1 cellular context compared by ENCODE assay signal in the genomic region with DNA sequence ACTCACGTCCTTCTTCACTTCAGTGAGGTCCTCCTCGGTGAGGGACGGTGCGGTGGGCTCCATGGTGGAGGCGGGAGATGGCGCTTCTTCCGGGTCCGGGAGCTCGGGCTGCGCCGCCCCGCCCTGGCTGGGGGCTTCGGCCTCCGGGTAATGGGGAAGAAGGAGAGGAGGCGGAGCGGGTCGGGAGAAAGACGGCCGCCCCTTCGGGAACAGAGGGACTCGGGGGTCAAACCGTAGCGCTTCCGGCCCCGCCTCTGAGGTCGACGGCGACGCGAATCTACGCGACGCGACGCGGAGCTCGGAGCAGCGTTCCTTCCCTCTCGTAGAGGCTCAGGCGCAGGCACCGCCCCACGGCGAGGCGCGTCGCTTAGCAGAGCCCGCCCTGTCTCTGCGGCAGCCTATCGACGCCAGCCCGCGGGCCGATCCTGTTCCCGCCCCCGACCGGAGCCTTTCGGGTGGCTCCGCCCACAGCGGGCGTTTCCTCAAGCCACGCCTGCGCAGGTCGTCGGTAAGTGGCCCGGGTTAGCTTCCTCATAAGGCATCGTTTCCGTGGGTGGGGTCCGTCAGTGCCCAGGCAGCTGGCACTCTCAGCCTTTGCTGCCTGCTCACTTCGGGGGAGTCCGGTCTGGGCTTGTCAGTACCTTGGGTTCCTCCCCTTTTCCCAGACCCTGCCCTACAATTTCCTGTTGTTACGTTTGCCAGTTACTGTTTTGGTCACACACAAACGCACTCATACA.
TF ChIP-seq lines count a peak whose summit lies in the region.

A gene (minus strand): TSS at position 343 of the 737 bp plus-strand sequence. CDS start 280 bp downstream, at position 63.

TF ChIP-seq in H1, 55 proteins besides CTCF, POLR2A, EP300 and RAD21:
- TF ChIP-seq RFX5 (IDR thresholded peaks at IDR 0.05; ENCODE audit: borderline replicate concordance, low read depth, low read length), result no peak
- TF ChIP-seq, protein P1, sequence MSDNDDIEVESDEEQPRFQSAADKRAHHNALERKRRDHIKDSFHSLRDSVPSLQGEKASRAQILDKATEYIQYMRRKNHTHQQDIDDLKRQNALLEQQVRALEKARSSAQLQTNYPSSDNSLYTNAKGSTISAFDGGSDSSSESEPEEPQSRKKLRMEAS (IDR thresholded peaks at IDR 0.05), result no peak; the same call in 1 of the 2 replicates
- TF ChIP-seq SIRT6 (IDR thresholded peaks at IDR 0.05; ENCODE audit: low read length), result no peak
- TF ChIP-seq KDM4A (IDR thresholded peaks at IDR 0.05; ENCODE audit: low read depth, low read length, severe bottlenecking), result peak; percentile 70
- TF ChIP-seq, protein P2, sequence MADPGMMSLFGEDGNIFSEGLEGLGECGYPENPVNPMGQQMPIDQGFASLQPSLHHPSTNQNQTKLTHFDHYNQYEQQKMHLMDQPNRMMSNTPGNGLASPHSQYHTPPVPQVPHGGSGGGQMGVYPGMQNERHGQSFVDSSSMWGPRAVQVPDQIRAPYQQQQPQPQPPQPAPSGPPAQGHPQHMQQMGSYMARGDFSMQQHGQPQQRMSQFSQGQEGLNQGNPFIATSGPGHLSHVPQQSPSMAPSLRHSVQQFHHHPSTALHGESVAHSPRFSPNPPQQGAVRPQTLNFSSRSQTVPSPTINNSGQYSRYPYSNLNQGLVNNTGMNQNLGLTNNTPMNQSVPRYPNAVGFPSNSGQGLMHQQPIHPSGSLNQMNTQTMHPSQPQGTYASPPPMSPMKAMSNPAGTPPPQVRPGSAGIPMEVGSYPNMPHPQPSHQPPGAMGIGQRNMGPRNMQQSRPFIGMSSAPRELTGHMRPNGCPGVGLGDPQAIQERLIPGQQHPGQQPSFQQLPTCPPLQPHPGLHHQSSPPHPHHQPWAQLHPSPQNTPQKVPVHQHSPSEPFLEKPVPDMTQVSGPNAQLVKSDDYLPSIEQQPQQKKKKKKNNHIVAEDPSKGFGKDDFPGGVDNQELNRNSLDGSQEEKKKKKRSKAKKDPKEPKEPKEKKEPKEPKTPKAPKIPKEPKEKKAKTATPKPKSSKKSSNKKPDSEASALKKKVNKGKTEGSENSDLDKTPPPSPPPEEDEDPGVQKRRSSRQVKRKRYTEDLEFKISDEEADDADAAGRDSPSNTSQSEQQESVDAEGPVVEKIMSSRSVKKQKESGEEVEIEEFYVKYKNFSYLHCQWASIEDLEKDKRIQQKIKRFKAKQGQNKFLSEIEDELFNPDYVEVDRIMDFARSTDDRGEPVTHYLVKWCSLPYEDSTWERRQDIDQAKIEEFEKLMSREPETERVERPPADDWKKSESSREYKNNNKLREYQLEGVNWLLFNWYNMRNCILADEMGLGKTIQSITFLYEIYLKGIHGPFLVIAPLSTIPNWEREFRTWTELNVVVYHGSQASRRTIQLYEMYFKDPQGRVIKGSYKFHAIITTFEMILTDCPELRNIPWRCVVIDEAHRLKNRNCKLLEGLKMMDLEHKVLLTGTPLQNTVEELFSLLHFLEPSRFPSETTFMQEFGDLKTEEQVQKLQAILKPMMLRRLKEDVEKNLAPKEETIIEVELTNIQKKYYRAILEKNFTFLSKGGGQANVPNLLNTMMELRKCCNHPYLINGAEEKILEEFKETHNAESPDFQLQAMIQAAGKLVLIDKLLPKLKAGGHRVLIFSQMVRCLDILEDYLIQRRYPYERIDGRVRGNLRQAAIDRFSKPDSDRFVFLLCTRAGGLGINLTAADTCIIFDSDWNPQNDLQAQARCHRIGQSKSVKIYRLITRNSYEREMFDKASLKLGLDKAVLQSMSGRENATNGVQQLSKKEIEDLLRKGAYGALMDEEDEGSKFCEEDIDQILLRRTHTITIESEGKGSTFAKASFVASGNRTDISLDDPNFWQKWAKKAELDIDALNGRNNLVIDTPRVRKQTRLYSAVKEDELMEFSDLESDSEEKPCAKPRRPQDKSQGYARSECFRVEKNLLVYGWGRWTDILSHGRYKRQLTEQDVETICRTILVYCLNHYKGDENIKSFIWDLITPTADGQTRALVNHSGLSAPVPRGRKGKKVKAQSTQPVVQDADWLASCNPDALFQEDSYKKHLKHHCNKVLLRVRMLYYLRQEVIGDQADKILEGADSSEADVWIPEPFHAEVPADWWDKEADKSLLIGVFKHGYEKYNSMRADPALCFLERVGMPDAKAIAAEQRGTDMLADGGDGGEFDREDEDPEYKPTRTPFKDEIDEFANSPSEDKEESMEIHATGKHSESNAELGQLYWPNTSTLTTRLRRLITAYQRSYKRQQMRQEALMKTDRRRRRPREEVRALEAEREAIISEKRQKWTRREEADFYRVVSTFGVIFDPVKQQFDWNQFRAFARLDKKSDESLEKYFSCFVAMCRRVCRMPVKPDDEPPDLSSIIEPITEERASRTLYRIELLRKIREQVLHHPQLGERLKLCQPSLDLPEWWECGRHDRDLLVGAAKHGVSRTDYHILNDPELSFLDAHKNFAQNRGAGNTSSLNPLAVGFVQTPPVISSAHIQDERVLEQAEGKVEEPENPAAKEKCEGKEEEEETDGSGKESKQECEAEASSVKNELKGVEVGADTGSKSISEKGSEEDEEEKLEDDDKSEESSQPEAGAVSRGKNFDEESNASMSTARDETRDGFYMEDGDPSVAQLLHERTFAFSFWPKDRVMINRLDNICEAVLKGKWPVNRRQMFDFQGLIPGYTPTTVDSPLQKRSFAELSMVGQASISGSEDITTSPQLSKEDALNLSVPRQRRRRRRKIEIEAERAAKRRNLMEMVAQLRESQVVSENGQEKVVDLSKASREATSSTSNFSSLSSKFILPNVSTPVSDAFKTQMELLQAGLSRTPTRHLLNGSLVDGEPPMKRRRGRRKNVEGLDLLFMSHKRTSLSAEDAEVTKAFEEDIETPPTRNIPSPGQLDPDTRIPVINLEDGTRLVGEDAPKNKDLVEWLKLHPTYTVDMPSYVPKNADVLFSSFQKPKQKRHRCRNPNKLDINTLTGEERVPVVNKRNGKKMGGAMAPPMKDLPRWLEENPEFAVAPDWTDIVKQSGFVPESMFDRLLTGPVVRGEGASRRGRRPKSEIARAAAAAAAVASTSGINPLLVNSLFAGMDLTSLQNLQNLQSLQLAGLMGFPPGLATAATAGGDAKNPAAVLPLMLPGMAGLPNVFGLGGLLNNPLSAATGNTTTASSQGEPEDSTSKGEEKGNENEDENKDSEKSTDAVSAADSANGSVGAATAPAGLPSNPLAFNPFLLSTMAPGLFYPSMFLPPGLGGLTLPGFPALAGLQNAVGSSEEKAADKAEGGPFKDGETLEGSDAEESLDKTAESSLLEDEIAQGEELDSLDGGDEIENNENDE (IDR thresholded peaks at IDR 0.05; ENCODE audit: insufficient replicate concordance, low read length), result no peak
- no peak for TF ChIP-seq HDAC6 (IDR thresholded peaks at IDR 0.05; ENCODE audit: low read depth, low read length)
- TF ChIP-seq RXRA (IDR thresholded peaks at IDR 0.05; ENCODE audit: insufficient read depth, low read depth, low read length), result no peak
- no peak for TF ChIP-seq ZNF274 (IDR thresholded peaks at IDR 0.05; ENCODE audit: borderline replicate concordance, extremely low read depth, low read length)
- TF ChIP-seq CTBP2 (IDR thresholded peaks at IDR 0.05; ENCODE audit: borderline replicate concordance, insufficient read depth, insufficient read length, low read length), result no peak
- TF ChIP-seq EZH2 (IDR thresholded peaks at IDR 0.05; ENCODE audit: low read depth, low read length, severe bottlenecking), result no peak
- no peak for TF ChIP-seq KDM1A (IDR thresholded peaks at IDR 0.05; ENCODE audit: borderline replicate concordance, low read length)
- TF ChIP-seq BCL11A (IDR thresholded peaks at IDR 0.05; ENCODE audit: low read depth in 2 of 2, low read length in 2 of 2), result no peak
- no peak for TF ChIP-seq NANOG (IDR thresholded peaks at IDR 0.05; ENCODE audit: insufficient read depth, low read depth, low read length, poor library complexity, severe bottlenecking)
- no peak for TF ChIP-seq SIX5 (IDR thresholded peaks at IDR 0.05; ENCODE audit: low read depth, low read length)
- TF ChIP-seq FOSL1 (IDR thresholded peaks at IDR 0.05; ENCODE audit: insufficient read depth, low read depth, low read length), result no peak
- TF ChIP-seq TBP (IDR thresholded peaks at IDR 0.05; ENCODE audit: low read depth, low read length), result peak; percentile 70
- no peak for TF ChIP-seq POU5F1 (IDR thresholded peaks at IDR 0.05; ENCODE audit: low read depth, low read length)
- peak; percentile 79 for TF ChIP-seq TAF7 (optimal IDR thresholded peaks at IDR 0.05; ENCODE audit: borderline replicate concordance, low read depth, low read length)
- no peak for TF ChIP-seq SAP30 (IDR thresholded peaks at IDR 0.05; ENCODE audit: insufficient read depth, insufficient replicate concordance, low read length)
- TF ChIP-seq GABPA (IDR thresholded peaks at IDR 0.05; ENCODE audit: borderline replicate concordance, insufficient read depth, low read length), result no peak
- no peak for TF ChIP-seq CBX8 (IDR thresholded peaks at IDR 0.05; ENCODE audit: borderline replicate concordance, low read depth, low read length)
- TF ChIP-seq KDM5A (IDR thresholded peaks at IDR 0.05; ENCODE audit: low read length), result 0 out of 2 replicates have a peak, but pooled peaks have one; percentile 25
- TF ChIP-seq MAFK (IDR thresholded peaks at IDR 0.05; ENCODE audit: low read depth, low read length), result no peak
- no peak for TF ChIP-seq JUND (IDR thresholded peaks at IDR 0.05; ENCODE audit: low read length)
- no peak for TF ChIP-seq BACH1 (IDR thresholded peaks at IDR 0.05; ENCODE audit: low read length)
- TF ChIP-seq CREB1 (IDR thresholded peaks at IDR 0.05), result peak; percentile 98
- TF ChIP-seq CEBPB (IDR thresholded peaks at IDR 0.05; ENCODE audit: low read depth, low read length), result no peak
- TF ChIP-seq NRF1 (IDR thresholded peaks at IDR 0.05; ENCODE audit: low read depth, low read length), result peak; percentile 90
- TF ChIP-seq, protein P3, sequence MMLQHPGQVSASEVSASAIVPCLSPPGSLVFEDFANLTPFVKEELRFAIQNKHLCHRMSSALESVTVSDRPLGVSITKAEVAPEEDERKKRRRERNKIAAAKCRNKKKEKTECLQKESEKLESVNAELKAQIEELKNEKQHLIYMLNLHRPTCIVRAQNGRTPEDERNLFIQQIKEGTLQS (IDR thresholded peaks at IDR 0.05; ENCODE audit: insufficient read depth, low read depth, low read length), result no peak
- TF ChIP-seq, protein P4, sequence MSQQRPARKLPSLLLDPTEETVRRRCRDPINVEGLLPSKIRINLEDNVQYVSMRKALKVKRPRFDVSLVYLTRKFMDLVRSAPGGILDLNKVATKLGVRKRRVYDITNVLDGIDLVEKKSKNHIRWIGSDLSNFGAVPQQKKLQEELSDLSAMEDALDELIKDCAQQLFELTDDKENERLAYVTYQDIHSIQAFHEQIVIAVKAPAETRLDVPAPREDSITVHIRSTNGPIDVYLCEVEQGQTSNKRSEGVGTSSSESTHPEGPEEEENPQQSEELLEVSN (IDR thresholded peaks at IDR 0.05), result no peak
- TF ChIP-seq SP4 (IDR thresholded peaks at IDR 0.05; ENCODE audit: low read length), result no peak; the same call in 1 of the 2 replicates
- TF ChIP-seq GTF2F1 (IDR thresholded peaks at IDR 0.05; ENCODE audit: borderline replicate concordance, low read depth, low read length), result no peak
- TF ChIP-seq TCF12 (IDR thresholded peaks at IDR 0.05; ENCODE audit: low read depth, low read length), result no peak
- TF ChIP-seq CBX5 (IDR thresholded peaks at IDR 0.05; ENCODE audit: low read depth, low read length), result no peak
- peak; percentile 69 for TF ChIP-seq TAF1 (IDR thresholded peaks at IDR 0.05; ENCODE audit: low read depth, low read length)
- peak; percentile 76 for TF ChIP-seq ASH2L (IDR thresholded peaks at IDR 0.05; ENCODE audit: low read length)
- TF ChIP-seq HDAC2 (IDR thresholded peaks at IDR 0.05; ENCODE audit: borderline replicate concordance in 1 of 2, low read depth in 2 of 2, low read length in 2 of 2), result no peak
- no peak for TF ChIP-seq SUZ12 (IDR thresholded peaks at IDR 0.05; ENCODE audit: low read length)
- no peak for TF ChIP-seq TEAD4 (IDR thresholded peaks at IDR 0.05; ENCODE audit: low read depth, low read length)
- no peak for TF ChIP-seq CHD1 (IDR thresholded peaks at IDR 0.05; ENCODE audit: low read depth, low read length)
- no peak for TF ChIP-seq BRCA1 (IDR thresholded peaks at IDR 0.05; ENCODE audit: low read depth, low read length)
- peak; percentile 45 to 74; a peak in 1 of 4 replicates for TF ChIP-seq SIN3A (conservative IDR thresholded peaks at IDR 0.05 in 1 of 2, IDR thresholded peaks at IDR 0.05 in 1 of 2; ENCODE audit: low read depth in 1 of 2, low read length in 2 of 2)
- TF ChIP-seq SP1 (IDR thresholded peaks at IDR 0.05; ENCODE audit: low read depth, low read length), result peak; percentile 71; the same call in 1 of the 2 replicates
- 0 out of 2 replicates have a peak, but pooled peaks have one; percentile 48 for TF ChIP-seq EGR1 (IDR thresholded peaks at IDR 0.05; ENCODE audit: borderline replicate concordance, low read depth, low read length)
- peak; percentile 86; the same call in 1 of the 2 replicates for TF ChIP-seq RBBP5 (IDR thresholded peaks at IDR 0.05; ENCODE audit: borderline replicate concordance, low read depth, low read length)
- peak; percentile 93 for TF ChIP-seq SRF (IDR thresholded peaks at IDR 0.05; ENCODE audit: low read depth, low read length)
- TF ChIP-seq POLR2AphosphoS5 (IDR thresholded peaks at IDR 0.05; ENCODE audit: low read depth, low read length), result peak; percentile 80
- no peak for TF ChIP-seq CHD2 (IDR thresholded peaks at IDR 0.05; ENCODE audit: low read length)
- 0 out of 2 replicates have a peak, but pooled peaks have one; percentile 16 for TF ChIP-seq YY1 (IDR thresholded peaks at IDR 0.05; ENCODE audit: low read depth, low read length)
- TF ChIP-seq PHF8 (conservative IDR thresholded peaks at IDR 0.05; ENCODE audit: low read depth, low read length), result peak; percentile 92
- no peak for TF ChIP-seq SP2 (IDR thresholded peaks at IDR 0.05; ENCODE audit: low read length)
- no peak for TF ChIP-seq RNF2 (IDR thresholded peaks at IDR 0.05; ENCODE audit: borderline replicate concordance, low read depth, low read length, missing control alignments, poor library complexity, severe bottlenecking)
- TF ChIP-seq, protein P5, sequence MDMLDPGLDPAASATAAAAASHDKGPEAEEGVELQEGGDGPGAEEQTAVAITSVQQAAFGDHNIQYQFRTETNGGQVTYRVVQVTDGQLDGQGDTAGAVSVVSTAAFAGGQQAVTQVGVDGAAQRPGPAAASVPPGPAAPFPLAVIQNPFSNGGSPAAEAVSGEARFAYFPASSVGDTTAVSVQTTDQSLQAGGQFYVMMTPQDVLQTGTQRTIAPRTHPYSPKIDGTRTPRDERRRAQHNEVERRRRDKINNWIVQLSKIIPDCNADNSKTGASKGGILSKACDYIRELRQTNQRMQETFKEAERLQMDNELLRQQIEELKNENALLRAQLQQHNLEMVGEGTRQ (IDR thresholded peaks at IDR 0.05; ENCODE audit: low read length), result no peak
- no peak for TF ChIP-seq JUN (IDR thresholded peaks at IDR 0.05; ENCODE audit: low read depth, low read length)
- TF ChIP-seq, protein P6, sequence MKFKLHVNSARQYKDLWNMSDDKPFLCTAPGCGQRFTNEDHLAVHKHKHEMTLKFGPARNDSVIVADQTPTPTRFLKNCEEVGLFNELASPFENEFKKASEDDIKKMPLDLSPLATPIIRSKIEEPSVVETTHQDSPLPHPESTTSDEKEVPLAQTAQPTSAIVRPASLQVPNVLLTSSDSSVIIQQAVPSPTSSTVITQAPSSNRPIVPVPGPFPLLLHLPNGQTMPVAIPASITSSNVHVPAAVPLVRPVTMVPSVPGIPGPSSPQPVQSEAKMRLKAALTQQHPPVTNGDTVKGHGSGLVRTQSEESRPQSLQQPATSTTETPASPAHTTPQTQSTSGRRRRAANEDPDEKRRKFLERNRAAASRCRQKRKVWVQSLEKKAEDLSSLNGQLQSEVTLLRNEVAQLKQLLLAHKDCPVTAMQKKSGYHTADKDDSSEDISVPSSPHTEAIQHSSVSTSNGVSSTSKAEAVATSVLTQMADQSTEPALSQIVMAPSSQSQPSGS (IDR thresholded peaks at IDR 0.05; ENCODE audit: low read length), result no peak
